ENCODE assay signal across 1 cellular context in the genomic region with DNA sequence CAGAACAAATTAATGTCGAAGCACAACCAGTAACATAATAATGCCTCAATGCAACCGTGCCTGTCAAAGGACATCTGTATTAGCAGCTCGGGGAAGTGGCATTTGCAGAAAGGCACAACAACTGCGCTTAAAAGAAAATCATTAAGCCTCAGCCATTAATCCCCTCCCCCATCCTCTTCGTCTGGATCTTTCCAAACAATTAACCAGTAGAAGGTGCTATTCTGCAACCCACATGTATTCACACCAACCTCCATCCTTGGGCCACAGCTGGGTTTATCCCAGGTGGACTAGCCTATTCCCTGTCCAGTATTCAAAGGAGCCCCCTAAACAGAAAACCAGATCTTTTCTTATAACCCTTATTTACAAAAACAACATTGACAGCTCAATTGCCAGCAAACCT.
TF ChIP-seq lines count a peak whose summit lies in the region.

No MANE protein-coding gene starts in this region.

TF ChIP-seq in HepG2, 621 proteins besides CTCF, POLR2A, EP300 and RAD21 (continued from another document):
- TF ChIP-seq, protein P1, sequence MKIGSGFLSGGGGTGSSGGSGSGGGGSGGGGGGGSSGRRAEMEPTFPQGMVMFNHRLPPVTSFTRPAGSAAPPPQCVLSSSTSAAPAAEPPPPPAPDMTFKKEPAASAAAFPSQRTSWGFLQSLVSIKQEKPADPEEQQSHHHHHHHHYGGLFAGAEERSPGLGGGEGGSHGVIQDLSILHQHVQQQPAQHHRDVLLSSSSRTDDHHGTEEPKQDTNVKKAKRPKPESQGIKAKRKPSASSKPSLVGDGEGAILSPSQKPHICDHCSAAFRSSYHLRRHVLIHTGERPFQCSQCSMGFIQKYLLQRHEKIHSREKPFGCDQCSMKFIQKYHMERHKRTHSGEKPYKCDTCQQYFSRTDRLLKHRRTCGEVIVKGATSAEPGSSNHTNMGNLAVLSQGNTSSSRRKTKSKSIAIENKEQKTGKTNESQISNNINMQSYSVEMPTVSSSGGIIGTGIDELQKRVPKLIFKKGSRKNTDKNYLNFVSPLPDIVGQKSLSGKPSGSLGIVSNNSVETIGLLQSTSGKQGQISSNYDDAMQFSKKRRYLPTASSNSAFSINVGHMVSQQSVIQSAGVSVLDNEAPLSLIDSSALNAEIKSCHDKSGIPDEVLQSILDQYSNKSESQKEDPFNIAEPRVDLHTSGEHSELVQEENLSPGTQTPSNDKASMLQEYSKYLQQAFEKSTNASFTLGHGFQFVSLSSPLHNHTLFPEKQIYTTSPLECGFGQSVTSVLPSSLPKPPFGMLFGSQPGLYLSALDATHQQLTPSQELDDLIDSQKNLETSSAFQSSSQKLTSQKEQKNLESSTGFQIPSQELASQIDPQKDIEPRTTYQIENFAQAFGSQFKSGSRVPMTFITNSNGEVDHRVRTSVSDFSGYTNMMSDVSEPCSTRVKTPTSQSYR (CRISPR knock-in tag; IDR thresholded peaks at IDR 0.05; ENCODE audit: borderline replicate concordance) = peak; percentile 93
- TF ChIP-seq SP140L (CRISPR knock-in tag; IDR thresholded peaks at IDR 0.05; ENCODE audit: borderline replicate concordance) = 0 out of 2 replicates have a peak, but pooled peaks have one; percentile 25
- TF ChIP-seq MIXL1 (CRISPR knock-in tag; IDR thresholded peaks at IDR 0.05) = 0 out of 2 replicates have a peak, but pooled peaks have one; percentile 42
- peak; percentile 52; the same call in 1 of the 2 replicates for TF ChIP-seq KMT2A (CRISPR knock-in tag; IDR thresholded peaks at IDR 0.05)
- TF ChIP-seq, protein P2, sequence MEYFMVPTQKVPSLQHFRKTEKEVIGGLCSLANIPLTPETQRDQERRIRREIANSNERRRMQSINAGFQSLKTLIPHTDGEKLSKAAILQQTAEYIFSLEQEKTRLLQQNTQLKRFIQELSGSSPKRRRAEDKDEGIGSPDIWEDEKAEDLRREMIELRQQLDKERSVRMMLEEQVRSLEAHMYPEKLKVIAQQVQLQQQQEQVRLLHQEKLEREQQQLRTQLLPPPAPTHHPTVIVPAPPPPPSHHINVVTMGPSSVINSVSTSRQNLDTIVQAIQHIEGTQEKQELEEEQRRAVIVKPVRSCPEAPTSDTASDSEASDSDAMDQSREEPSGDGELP (IDR thresholded peaks at IDR 0.05; ENCODE audit: borderline replicate concordance, low read depth) = peak; percentile 32; the same call in 1 of the 2 replicates
- 0 out of 2 replicates have a peak, but pooled peaks have one; percentile 25 for TF ChIP-seq ZNF772 (CRISPR knock-in tag; IDR thresholded peaks at IDR 0.05)
- no peak for TF ChIP-seq SOX13 (IDR thresholded peaks at IDR 0.05)
- TF ChIP-seq SOX13 (CRISPR knock-in tag; conservative IDR thresholded peaks at IDR 0.05 in 1 of 2, IDR thresholded peaks at IDR 0.05 in 1 of 2) = peak in 1 of 2 experiments; percentile 10; a peak in 1 of 4 replicates
- TF ChIP-seq ZNF792 (CRISPR knock-in tag; IDR thresholded peaks at IDR 0.05) = 0 out of 2 replicates have a peak, but pooled peaks have one; percentile 21
- TF ChIP-seq, protein P3, sequence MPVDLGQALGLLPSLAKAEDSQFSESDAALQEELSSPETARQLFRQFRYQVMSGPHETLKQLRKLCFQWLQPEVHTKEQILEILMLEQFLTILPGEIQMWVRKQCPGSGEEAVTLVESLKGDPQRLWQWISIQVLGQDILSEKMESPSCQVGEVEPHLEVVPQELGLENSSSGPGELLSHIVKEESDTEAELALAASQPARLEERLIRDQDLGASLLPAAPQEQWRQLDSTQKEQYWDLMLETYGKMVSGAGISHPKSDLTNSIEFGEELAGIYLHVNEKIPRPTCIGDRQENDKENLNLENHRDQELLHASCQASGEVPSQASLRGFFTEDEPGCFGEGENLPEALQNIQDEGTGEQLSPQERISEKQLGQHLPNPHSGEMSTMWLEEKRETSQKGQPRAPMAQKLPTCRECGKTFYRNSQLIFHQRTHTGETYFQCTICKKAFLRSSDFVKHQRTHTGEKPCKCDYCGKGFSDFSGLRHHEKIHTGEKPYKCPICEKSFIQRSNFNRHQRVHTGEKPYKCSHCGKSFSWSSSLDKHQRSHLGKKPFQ (CRISPR knock-in tag; IDR thresholded peaks at IDR 0.05; ENCODE audit: insufficient replicate concordance) = peak; percentile 96
- peak; percentile 52 for TF ChIP-seq SAP130 (CRISPR knock-in tag; IDR thresholded peaks at IDR 0.05; ENCODE audit: low read depth)
- no peak for TF ChIP-seq JUNB (CRISPR knock-in tag; IDR thresholded peaks at IDR 0.05; ENCODE audit: borderline replicate concordance)
- 0 out of 2 replicates have a peak, but pooled peaks have one; percentile 34 for TF ChIP-seq ZFP37 (CRISPR knock-in tag; IDR thresholded peaks at IDR 0.05; ENCODE audit: borderline replicate concordance)
- peak; percentile 30 for TF ChIP-seq PRPF4 (IDR thresholded peaks at IDR 0.05; ENCODE audit: low read depth, low read length, poor library complexity, severe bottlenecking)
